14 cellular contexts compared by ENCODE assay signal in genomic region chr20:59437601-59438031, GRCh38.
DNase-seq lines count a peak whose midpoint lies in the region; ATAC-seq, FAIRE-seq and TF ChIP-seq lines count a peak whose summit lies in the region.
"Had no signal": no experiment of that assay in that cellular context is flagged by ENCODE, and none has a peak within 500 bp of the region (broad histone marks: within the 10 kb centered on the region; RNA-seq: fewer than 3 reads in every experiment).

No MANE protein-coding gene starts in this region.

- H3K9me2 ChIP-seq in SK-N-SH: no peaks in the 10 kb centered on the region

- TF ChIP-seq RAD21 in SK-N-SH (IDR thresholded peaks at IDR 0.05; ENCODE audit: low read length): peak; percentile 3; the same call in 1 of the 2 replicates

- peak overlapping the region in 1 of 2 experiments; percentile 85; a peak in 2 of 4 replicates for H3K27ac ChIP-seq in SK-N-SH (ENCODE audit: low read depth in 2 of 2, low read length in 1 of 2)
- no peak overlapping the region for H3K27ac ChIP-seq in transverse colon
- H3K27ac ChIP-seq: HL-60 had no signal

- no peak overlapping the region for H2AFZ ChIP-seq in SK-N-SH (ENCODE audit: low read depth)

- ATAC-seq in HG02571 (IDR thresholded peaks at IDR 0.05; ENCODE audit: unreplicated experiment): no peak
- ATAC-seq: CD8-positive, alpha-beta T cell had no signal

- H3K9me3 ChIP-seq in SK-N-SH (no peaks in the 10 kb centered on the region), transverse colon (no peaks in the 10 kb centered on the region)
- H3K9me3 ChIP-seq: Caco-2, HAP-1 had no signal

- 27% methylated on average over 13 of the region's 13 CpGs for WGBS in SK-N-SH (ENCODE audit: low lambda C conversion rate)
- 84 to 87% methylated on average over 13 of the region's 13 CpGs for WGBS in transverse colon (ENCODE audit: low coverage in 1 of 2), 2 donors

- TF ChIP-seq POLR2A in transverse colon (IDR thresholded peaks at IDR 0.05): no peak

- intact Hi-C loops in transverse colon (cut with DNase I; ENCODE audit: low total_unique reads): no loop called here

- H3K4me3 ChIP-seq in SK-N-SH (ENCODE audit: low read depth in 2 of 2, low read length in 1 of 2) (no peak overlapping the region), transverse colon (no peak overlapping the region)
- H3K4me3 ChIP-seq: HAP-1 had no signal

- no peaks in the 10 kb centered on the region for H3K79me2 ChIP-seq in SK-N-SH (ENCODE audit: insufficient read depth)

- H3K4me2 ChIP-seq in SK-N-SH: no peak overlapping the region

- H3K27me3 ChIP-seq in SK-N-SH (ENCODE audit: insufficient read depth) (no peaks in the 10 kb centered on the region), transverse colon (peaks cover 12% of the 10 kb centered on the region)

- TF ChIP-seq CTCF in SK-N-SH (IDR thresholded peaks at IDR 0.05): no peak
- no peak for TF ChIP-seq CTCF in transverse colon (IDR thresholded peaks at IDR 0.05)

- POLR2A ChIA-PET in SK-N-SH (lab: Yijun Ruan, JAX): interaction anchor here (1.1 to 1.8 kb wide), 5 partner anchors 9 to 47 kb away, joined by 3 to 8 read pairs (median 5); no protein-coding TSS in a partner anchor

- in situ Hi-C loops in transverse colon (cut with MboI; ENCODE audit: low pct_ligation_motif_present in 1 of 4, low pct_unique_long_range_greater_than_20kb in 1 of 4, low sequenced_read_pairs in 3 of 4): no loop called here

- H3K9ac ChIP-seq in SK-N-SH: no peak overlapping the region

- FAIRE-seq in HTR-8/SVneo (lab: Jason Lieb, UNC): peak; percentile 16
- FAIRE-seq: A204.1, H1 had no signal

- peak in 1 of 2 experiments; percentile 99; a peak in 2 of 4 replicates for TF ChIP-seq EP300 in SK-N-SH (IDR thresholded peaks at IDR 0.05; ENCODE audit: borderline replicate concordance in 1 of 2, low read depth in 1 of 2, low read length in 1 of 2)
- TF ChIP-seq EP300 in transverse colon (IDR thresholded peaks at IDR 0.05; ENCODE audit: low read depth): no peak

- no peaks in the 10 kb centered on the region for H3F3A ChIP-seq in SK-N-SH (replicated peaks; ENCODE audit: insufficient read depth)

- CTCF ChIA-PET in SK-N-SH (lab: Yijun Ruan, JAX): interaction anchor here (0.7 to 5.4 kb wide), 14 partner anchors 11 to 791 kb away, joined by 3 to 45 read pairs (median 4); no protein-coding TSS in a partner anchor

- no peaks in the 10 kb centered on the region for H4K20me1 ChIP-seq in SK-N-SH (ENCODE audit: insufficient read depth)

- H3K36me3 ChIP-seq in SK-N-SH (replicated peaks in 1 of 2; ENCODE audit: control insufficient read depth in 1 of 2, insufficient read depth in 2 of 2, low read length in 1 of 2) (no peaks in the 10 kb centered on the region), transverse colon (no peaks in the 10 kb centered on the region)
- H3K36me3 ChIP-seq: HAP-1 had no signal

- H3K4me1 ChIP-seq in SK-N-SH (ENCODE audit: control insufficient read depth in 1 of 2, insufficient read depth in 2 of 2, low read depth in 1 of 2, low read length in 1 of 2) (peaks cover 28 to 70% of the 10 kb centered on the region in 2 experiments), transverse colon (no peaks in the 10 kb centered on the region)
- H3K4me1 ChIP-seq: HAP-1 had no signal

- DNase-seq in HTR-8/SVneo (ENCODE audit: insufficient read length, low spot score): no peak
- peak; percentile 86 for DNase-seq in NCI-H748 (lab: John Stamatoyannopoulos, UW; ENCODE audit: unreplicated experiment)
- peak; percentile 76 for DNase-seq in SK-N-SH
- DNase-seq in NCI-H187 (lab: John Stamatoyannopoulos, UW): no peak
- no peak for DNase-seq in transverse colon
- DNase-seq in stimulated activated CD4-positive, alpha-beta T cell treated with anti-CD3 and anti-CD28 coated beads, Interleukin-15, amount 100 ng/mL, for 24 hours: no peak
- DNase-seq: CD8-positive, alpha-beta T cell; DMS53 had no signal

TF ChIP-seq in SK-N-SH, 30 proteins besides CTCF, POLR2A, EP300 and RAD21 (continues in another document):
- TF ChIP-seq RCOR1 (IDR thresholded peaks at IDR 0.05; ENCODE audit: low read length) (peak; percentile 95), TAF1 (IDR thresholded peaks at IDR 0.05; ENCODE audit: borderline replicate concordance, low read depth, low read length) (no peak), MXI1 (IDR thresholded peaks at IDR 0.05; ENCODE audit: low read depth, low read length) (peak; percentile 48; the same call in 1 of the 2 replicates), FOSL2 (IDR thresholded peaks at IDR 0.05; ENCODE audit: borderline replicate concordance, low read depth) (peak; percentile 6; the same call in 1 of the 2 replicates), NFIC (IDR thresholded peaks at IDR 0.05; ENCODE audit: borderline replicate concordance) (no peak), EZH2phosphoT487 (IDR thresholded peaks at IDR 0.05; ENCODE audit: borderline replicate concordance, low read depth) (no peak), SIN3A (IDR thresholded peaks at IDR 0.05; ENCODE audit: borderline replicate concordance, low read depth, low read length) (0 out of 2 replicates have a peak, but pooled peaks have one; percentile 40), USF2 (IDR thresholded peaks at IDR 0.05; ENCODE audit: borderline replicate concordance, low read depth, low read length) (no peak), YY1 (IDR thresholded peaks at IDR 0.05; ENCODE audit: low read depth) (no peak), JUND (IDR thresholded peaks at IDR 0.05) (peak; percentile 49), CHD2 (IDR thresholded peaks at IDR 0.05; ENCODE audit: low read length, partially characterized antibody) (peak; percentile 55), GABPA (IDR thresholded peaks at IDR 0.05; ENCODE audit: low read depth) (no peak), NRF1 (IDR thresholded peaks at IDR 0.05; ENCODE audit: low read depth, low read length) (no peak), RXRA (IDR thresholded peaks at IDR 0.05; ENCODE audit: borderline replicate concordance, low read depth) (no peak), ELF1 (IDR thresholded peaks at IDR 0.05) (no peak), POLR2AphosphoS5 (IDR thresholded peaks at IDR 0.05; ENCODE audit: low read depth, low read length) (peak; percentile 63; the same call in 1 of the 2 replicates), MEF2A (IDR thresholded peaks at IDR 0.05; ENCODE audit: borderline replicate concordance, low read depth) (no peak), USF1 (IDR thresholded peaks at IDR 0.05; ENCODE audit: borderline replicate concordance, low read depth) (no peak), FOXJ3 (CRISPR knock-in tag; IDR thresholded peaks at IDR 0.05) (peak; percentile 92), TCF12 (IDR thresholded peaks at IDR 0.05) (peak; percentile 83), GATA2 (CRISPR knock-in tag; IDR thresholded peaks at IDR 0.05) (peak; percentile 99)
- TF ChIP-seq, protein P1, sequence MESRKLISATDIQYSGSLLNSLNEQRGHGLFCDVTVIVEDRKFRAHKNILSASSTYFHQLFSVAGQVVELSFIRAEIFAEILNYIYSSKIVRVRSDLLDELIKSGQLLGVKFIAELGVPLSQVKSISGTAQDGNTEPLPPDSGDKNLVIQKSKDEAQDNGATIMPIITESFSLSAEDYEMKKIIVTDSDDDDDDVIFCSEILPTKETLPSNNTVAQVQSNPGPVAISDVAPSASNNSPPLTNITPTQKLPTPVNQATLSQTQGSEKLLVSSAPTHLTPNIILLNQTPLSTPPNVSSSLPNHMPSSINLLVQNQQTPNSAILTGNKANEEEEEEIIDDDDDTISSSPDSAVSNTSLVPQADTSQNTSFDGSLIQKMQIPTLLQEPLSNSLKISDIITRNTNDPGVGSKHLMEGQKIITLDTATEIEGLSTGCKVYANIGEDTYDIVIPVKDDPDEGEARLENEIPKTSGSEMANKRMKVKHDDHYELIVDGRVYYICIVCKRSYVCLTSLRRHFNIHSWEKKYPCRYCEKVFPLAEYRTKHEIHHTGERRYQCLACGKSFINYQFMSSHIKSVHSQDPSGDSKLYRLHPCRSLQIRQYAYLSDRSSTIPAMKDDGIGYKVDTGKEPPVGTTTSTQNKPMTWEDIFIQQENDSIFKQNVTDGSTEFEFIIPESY (IDR thresholded peaks at IDR 0.05; ENCODE audit: borderline replicate concordance, low read depth): no peak
- TF ChIP-seq, protein P2, sequence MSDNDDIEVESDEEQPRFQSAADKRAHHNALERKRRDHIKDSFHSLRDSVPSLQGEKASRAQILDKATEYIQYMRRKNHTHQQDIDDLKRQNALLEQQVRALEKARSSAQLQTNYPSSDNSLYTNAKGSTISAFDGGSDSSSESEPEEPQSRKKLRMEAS (IDR thresholded peaks at IDR 0.05; ENCODE audit: low read depth): no peak

Comparison
In these comparisons a context has a peak if more than half of its experiments do, and no peak if none do; other contexts are left out.
1. DNase-seq: peak in NCI-H748 (single experiment) and SK-N-SH (single experiment); none in HTR-8/SVneo (single experiment), NCI-H187 (0 of 2), transverse colon (single experiment) and stimulated activated CD4-positive, alpha-beta T cell treated with anti-CD3 and anti-CD28 coated beads, Interleukin-15, amount 100 ng/mL, for 24 hours (single experiment).